ENCODE assay signal across 16 cellular contexts in the genomic region with DNA sequence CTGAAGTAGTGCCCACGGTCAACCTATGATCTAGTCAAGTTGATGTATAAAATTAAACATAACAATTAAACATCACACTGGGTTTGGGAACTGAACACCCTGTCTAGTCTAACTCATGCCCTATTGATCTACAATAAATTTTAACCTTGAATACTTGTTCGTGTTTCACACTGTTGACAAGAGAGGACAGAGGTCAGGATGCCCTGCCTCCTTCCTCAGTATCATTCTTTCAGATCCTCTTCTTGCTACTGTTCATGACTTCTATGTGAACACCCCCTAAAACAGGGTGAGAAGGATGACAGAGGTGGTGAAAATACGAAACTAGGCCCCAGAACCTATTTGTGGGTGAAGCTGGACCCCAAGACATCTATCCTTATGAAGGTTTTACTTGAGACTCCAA. TPM values are rescaled to one million over a fixed set of nuclear protein-coding genes. Genes with fewer than 3 reads are reported as not detected.
"Had no signal": no experiment of that assay in that cellular context is flagged by ENCODE, and none has a peak within 500 bp of the region (broad histone marks: within the 10 kb centered on the region; RNA-seq: fewer than 3 reads in every experiment).

No MANE protein-coding gene starts in this region.

- H3K27ac ChIP-seq: ascending aorta, neutrophil, right atrium auricular region, transverse colon had no signal

- H3K36me3 ChIP-seq: ascending aorta, right atrium auricular region, transverse colon had no signal

- DNase-seq: activated B cell treated with CpG ODN at 0.5 μM for 24 hours; activated CD4-positive, alpha-beta T cell treated with anti-CD3 and anti-CD28 coated beads, Interleukin-2, amount 10 ng/mL, durations not matched to agents 24 days and 14 days; activated CD8-positive, alpha-beta memory T cell treated with anti-CD3 and anti-CD28 coated beads for 24 hours; activated naive CD4-positive, alpha-beta T cell treated with Interleukin-2 at 50 U/mL for 16 hours; activated naive CD8-positive, alpha-beta T cell treated with anti-CD3 and anti-CD28 coated beads, Interleukin-2, amount 50 U/mL, for 24 hours; immature natural killer cell; naive thymus-derived CD8-positive, alpha-beta T cell; posterior cingulate gyrus; stimulated activated naive CD4-positive, alpha-beta T cell; substantia nigra; transverse colon had no signal

- ATAC-seq: activated naive CD8-positive, alpha-beta T cell treated with anti-CD3 and anti-CD28 coated beads, Interleukin-2, amount 50 U/mL, for 24 hours; esophagus mucosa; naive thymus-derived CD8-positive, alpha-beta T cell had no signal

- H3K9me3 ChIP-seq: ascending aorta, neutrophil, right atrium auricular region, transverse colon had no signal

- H3K27me3 ChIP-seq: ascending aorta, neutrophil, right atrium auricular region, transverse colon had no signal

- H3K4me3 ChIP-seq: ascending aorta, right atrium auricular region, smooth muscle cell, transverse colon had no signal

- H3K4me2 ChIP-seq: smooth muscle cell had no signal

RNA-seq across cellular contexts. Expression of gene HMMR, which starts 36.9 kb away (rescaled TPM):
- total RNA-seq: ascending aorta had no signal
